Comparison of ENCODE assay signal across 15 cellular contexts in the genomic region with DNA sequence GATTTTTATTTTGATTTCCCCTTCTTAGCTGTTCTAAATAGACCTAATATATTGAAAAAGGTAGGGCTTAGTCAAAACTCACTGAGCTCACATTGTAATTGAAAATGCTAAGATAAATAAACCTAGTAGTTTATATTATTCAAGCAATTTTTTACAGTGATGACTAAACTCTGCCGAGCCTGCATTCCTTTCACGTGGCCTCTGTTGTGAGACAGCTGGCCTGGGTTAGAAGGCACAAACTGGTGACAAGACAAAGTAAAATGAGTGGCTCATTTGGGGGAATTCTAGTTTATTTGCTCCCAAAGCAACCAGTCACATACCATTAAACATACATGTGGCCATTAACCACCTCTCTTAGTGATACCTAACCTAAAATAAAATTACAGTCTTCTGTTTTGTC.
"Had no signal": no experiment of that assay in that cellular context is flagged by ENCODE, and none has a peak within 500 bp of the region (broad histone marks: within the 10 kb centered on the region; RNA-seq: fewer than 3 reads in every experiment).

No MANE protein-coding gene starts in this region.

- ATAC-seq: body of pancreas; naive thymus-derived CD8-positive, alpha-beta T cell; pancreas had no signal

- H3K4me1 ChIP-seq: body of pancreas, pancreas, thyroid gland had no signal

- H3K27me3 ChIP-seq: body of pancreas, pancreas, sigmoid colon, thyroid gland had no signal

- H3K36me3 ChIP-seq: pancreas, sigmoid colon, thyroid gland had no signal

- H3K4me3 ChIP-seq: body of pancreas, pancreas, sigmoid colon, thyroid gland had no signal

- H3K9me3 ChIP-seq: body of pancreas, pancreas, sigmoid colon, thyroid gland had no signal

- H3K27ac ChIP-seq: body of pancreas, pancreas, sigmoid colon, thyroid gland had no signal

- DNase-seq: activated CD4-positive, alpha-beta T cell treated with anti-CD3 and anti-CD28 coated beads, Interleukin-2, amount 50 U/mL, for 48 hours; activated naive CD8-positive, alpha-beta T cell treated with anti-CD3 and anti-CD28 coated beads for 36 hours; amniotic stem cell; body of pancreas; caudate nucleus; foreskin fibroblast; hippocampal formation; naive thymus-derived CD8-positive, alpha-beta T cell; pancreas; sigmoid colon; stimulated activated CD4-positive, alpha-beta T cell treated with anti-CD3 and anti-CD28 coated beads, Interleukin-1b, Interleukin-23, amount 100 ng/mL, for 48 hours; stimulated activated CD8-positive, alpha-beta memory T cell treated with anti-CD3 and anti-CD28 coated beads, Interleukin-4, amount 100 ng/mL, for 48 hours; stimulated activated naive CD4-positive, alpha-beta T cell; T-helper 2 cell; thyroid gland had no signal
